ENCODE assay signal across 9 cellular contexts in genomic region chr2:8551622-8552074, GRCh38.
DNase-seq lines count a peak whose midpoint lies in the region; ATAC-seq, FAIRE-seq and TF ChIP-seq lines count a peak whose summit lies in the region.
"Had no signal": no experiment of that assay in that cellular context is flagged by ENCODE, and none has a peak within 500 bp of the region (broad histone marks: within the 10 kb centered on the region; RNA-seq: fewer than 3 reads in every experiment).

No MANE protein-coding gene starts in this region.

- H3K4me2 ChIP-seq in BLaER1: peak overlapping the region; percentile 25; the same call in 1 of the 2 replicates
- no peak overlapping the region for H3K4me2 ChIP-seq in mesenchymal stem cell (ENCODE audit: low read length, poor library complexity, severe bottlenecking)

- H4K8ac ChIP-seq in mesenchymal stem cell (ENCODE audit: low read length): no peak overlapping the region

- no peak overlapping the region for H3K9ac ChIP-seq in BLaER1
- no peak overlapping the region for H3K9ac ChIP-seq in colonic mucosa (ENCODE audit: low read depth in 2 of 2, low read length in 2 of 2)
- H3K9ac ChIP-seq in mesenchymal stem cell (ENCODE audit: low read length): no peak overlapping the region

- no peak overlapping the region for H2BK5ac ChIP-seq in mesenchymal stem cell (ENCODE audit: low read depth, low read length, poor library complexity, severe bottlenecking)

- H3K4me3 ChIP-seq in BLaER1 (no peak overlapping the region), colonic mucosa (no peak overlapping the region), mesenchymal stem cell (ENCODE audit: insufficient read depth in 1 of 2, low read depth in 1 of 2, low read length in 2 of 2) (no peak overlapping the region)

- H3K18ac ChIP-seq in mesenchymal stem cell (ENCODE audit: low read depth in 1 of 2, low read length in 2 of 2): no peak overlapping the region

- no peaks in the 10 kb centered on the region for H3K79me1 ChIP-seq in mesenchymal stem cell (replicated peaks; ENCODE audit: low read length, poor library complexity, severe bottlenecking)

- H2AK5ac ChIP-seq in mesenchymal stem cell (ENCODE audit: low read length, severe bottlenecking): no peak overlapping the region

- no peak overlapping the region for H2BK12ac ChIP-seq in mesenchymal stem cell (ENCODE audit: low read length in 2 of 2)

- H3K27ac ChIP-seq in BLaER1 (0 out of 2 replicates have a peak overlapping the region, but pooled peaks have one; percentile 3), colonic mucosa (no peak overlapping the region), mesenchymal stem cell (ENCODE audit: low read length, poor library complexity, severe bottlenecking) (no peak overlapping the region)

- FAIRE-seq in RCC 7860 (lab: Jason Lieb, UNC): no peak

- no peaks in the 10 kb centered on the region for H3K9me3 ChIP-seq in BLaER1
- no peaks in the 10 kb centered on the region for H3K9me3 ChIP-seq in colonic mucosa
- no peaks in the 10 kb centered on the region for H3K9me3 ChIP-seq in mesenchymal stem cell (ENCODE audit: control insufficient read depth, low read length)

- no peak overlapping the region for H4K91ac ChIP-seq in mesenchymal stem cell (ENCODE audit: low read length)

- no peak overlapping the region for H2BK120ac ChIP-seq in mesenchymal stem cell (ENCODE audit: low read depth, low read length)

- no peaks in the 10 kb centered on the region for H4K20me1 ChIP-seq in BLaER1

- H3K27me3 ChIP-seq in BLaER1 (no peaks in the 10 kb centered on the region), colonic mucosa (no peaks in the 10 kb centered on the region), mesenchymal stem cell (ENCODE audit: control insufficient read depth in 1 of 2, insufficient read depth in 1 of 2, low read length in 2 of 2) (no peaks in the 10 kb centered on the region)

- H3K4me1 ChIP-seq in BLaER1: peaks cover 41% of the 10 kb centered on the region
- H3K4me1 ChIP-seq in colonic mucosa: no peaks in the 10 kb centered on the region
- H3K4me1 ChIP-seq in mesenchymal stem cell (ENCODE audit: control insufficient read depth, insufficient read depth, low read depth, low read length): peaks cover 6% of the 10 kb centered on the region

- no peak for TF ChIP-seq CTCF in colonic mucosa (IDR thresholded peaks at IDR 0.05)

- H3K4ac ChIP-seq in mesenchymal stem cell (ENCODE audit: low read depth in 1 of 2, low read length in 2 of 2): no peak overlapping the region

- DNase-seq in colonic mucosa (peak; percentile 14), mesenchymal stem cell (no peak), RCC 7860 (ENCODE audit: low spot score) (no peak), kidney tubule cell (ENCODE audit: low spot score) (no peak)
- DNase-seq: CD4-positive, CD25-positive, alpha-beta regulatory T cell had no signal

- H3K14ac ChIP-seq in mesenchymal stem cell (ENCODE audit: low read length in 2 of 2): no peak overlapping the region

- 80% methylated on average over 8 of the region's 8 CpGs for WGBS in mesenchymal stem cell

- H2BK15ac ChIP-seq in mesenchymal stem cell (ENCODE audit: low read depth, poor library complexity, severe bottlenecking): no peak overlapping the region

- no peak overlapping the region for H3K23ac ChIP-seq in mesenchymal stem cell (ENCODE audit: low read length in 2 of 2)

- intact Hi-C loops in colonic mucosa (cut with DNase I): no loop called here

- H3K36me3 ChIP-seq in BLaER1 (no peaks in the 10 kb centered on the region), colonic mucosa (no peaks in the 10 kb centered on the region), mesenchymal stem cell (ENCODE audit: control insufficient read depth in 1 of 2, insufficient read depth in 2 of 2, low read depth in 1 of 2, low read length in 2 of 2) (no peaks in the 10 kb centered on the region)

- no peak overlapping the region for H2AFZ ChIP-seq in mesenchymal stem cell (ENCODE audit: low read depth, low read length)

- ATAC-seq in GM19455 (IDR thresholded peaks at IDR 0.05; ENCODE audit: unreplicated experiment): peak; percentile 52
- ATAC-seq in HG03354 (IDR thresholded peaks at IDR 0.05; ENCODE audit: poor library complexity, severe bottlenecking, unreplicated experiment): peak; percentile 79
- no peak for ATAC-seq in GM19324 (IDR thresholded peaks at IDR 0.05; ENCODE audit: low FRiP score, unreplicated experiment)
